In genomic region chr7:117048114-117048853, GRCh38 we compare ENCODE assay signal across 1 cellular context.
TF ChIP-seq lines count a peak whose summit lies in the region.

No MANE protein-coding gene starts in this region.

TF ChIP-seq in K562, 482 proteins besides CTCF, POLR2A, EP300 and RAD21 (continued from another document and continues in another):
- TF ChIP-seq ZNF699 (CRISPR knock-in tag; IDR thresholded peaks at IDR 0.05; ENCODE audit: insufficient replicate concordance) (no peak), ZBTB5 (IDR thresholded peaks at IDR 0.05) (no peak), SREBF2 (CRISPR knock-in tag; IDR thresholded peaks at IDR 0.05) (no peak), RBM14 (IDR thresholded peaks at IDR 0.05; ENCODE audit: borderline replicate concordance, insufficient read depth, low read depth, low read length) (no peak), E2F4 (CRISPR knock-in tag; IDR thresholded peaks at IDR 0.05; ENCODE audit: low read depth) (no peak), SP1 (CRISPR knock-in tag; IDR thresholded peaks at IDR 0.05) (no peak), UBTF (IDR thresholded peaks at IDR 0.05; ENCODE audit: borderline replicate concordance in 1 of 2, low read depth in 2 of 2, low read length in 2 of 2) (no peak), ID3 (CRISPR knock-in tag; IDR thresholded peaks at IDR 0.05) (no peak), ID3 (tag; IDR thresholded peaks at IDR 0.05) (no peak), TAF7 (tag; IDR thresholded peaks at IDR 0.05) (no peak), SMAD1 (IDR thresholded peaks at IDR 0.05; ENCODE audit: low read depth, low read length, partially characterized antibody) (no peak), SFPQ (IDR thresholded peaks at IDR 0.05; ENCODE audit: low read depth, low read length) (no peak), JUN (IDR thresholded peaks at IDR 0.05; ENCODE audit: borderline replicate concordance, low read depth, low read length) (no peak), JUN (CRISPR knock-in tag; IDR thresholded peaks at IDR 0.05; ENCODE audit: borderline replicate concordance) (no peak), SAP30 (IDR thresholded peaks at IDR 0.05; ENCODE audit: borderline replicate concordance, insufficient read depth, low read depth, low read length, poor library complexity, severe bottlenecking) (no peak), TRIM24 (IDR thresholded peaks at IDR 0.05) (no peak), MLLT1 (IDR thresholded peaks at IDR 0.05) (0 out of 4 replicates have a peak, but pooled peaks of 1 of the 2 experiments have one; percentile 23), HDAC2 (IDR thresholded peaks at IDR 0.05) (0 out of 2 replicates have a peak, but pooled peaks have one; percentile 16), ZNF449 (CRISPR knock-in tag; IDR thresholded peaks at IDR 0.05) (no peak), MTA2 (IDR thresholded peaks at IDR 0.05; ENCODE audit: low read depth) (no peak), ELF2 (CRISPR knock-in tag; IDR thresholded peaks at IDR 0.05) (no peak), SMARCA5 (IDR thresholded peaks at IDR 0.05) (no peak), TCF3 (CRISPR knock-in tag; IDR thresholded peaks at IDR 0.05) (peak; percentile 29; the same call in 1 of the 2 replicates), HNRNPLL (IDR thresholded peaks at IDR 0.05; ENCODE audit: low read depth, low read length, poor library complexity, severe bottlenecking) (no peak), SMAD4 (CRISPR knock-in tag; conservative IDR thresholded peaks at IDR 0.05) (0 out of 2 replicates have a peak, but pooled peaks have one; percentile 20), KLF1 (tag; IDR thresholded peaks at IDR 0.05) (no peak), SOX6 (IDR thresholded peaks at IDR 0.05) (peak; percentile 92), POLR3G (IDR thresholded peaks at IDR 0.05; ENCODE audit: extremely low read depth, insufficient read length, insufficient replicate concordance) (no peak), MYNN (IDR thresholded peaks at IDR 0.05) (no peak), MYNN (CRISPR knock-in tag; IDR thresholded peaks at IDR 0.05) (no peak), CBX3 (IDR thresholded peaks at IDR 0.05; ENCODE audit: borderline replicate concordance in 1 of 2, low read length in 2 of 2) (no peak), NRF1 (conservative IDR thresholded peaks at IDR 0.05 in 1 of 2, IDR thresholded peaks at IDR 0.05 in 1 of 2) (no peak), TAL1 (IDR thresholded peaks at IDR 0.05) (0 out of 2 replicates have a peak, but pooled peaks have one; percentile 15), PCBP1 (IDR thresholded peaks at IDR 0.05; ENCODE audit: low read depth, low read length, poor library complexity, severe bottlenecking) (no peak), TRIM25 (IDR thresholded peaks at IDR 0.05; ENCODE audit: borderline replicate concordance) (no peak), RAD51 (IDR thresholded peaks at IDR 0.05; ENCODE audit: borderline replicate concordance, low read depth) (no peak), IFI16 (CRISPR knock-in tag; IDR thresholded peaks at IDR 0.05) (no peak), CAMTA2 (CRISPR knock-in tag; conservative IDR thresholded peaks at IDR 0.05) (no peak), TEAD4 (IDR thresholded peaks at IDR 0.05; ENCODE audit: low read length) (peak; percentile 72; the same call in 1 of the 2 replicates), TEAD4 (CRISPR knock-in tag; IDR thresholded peaks at IDR 0.05; ENCODE audit: borderline replicate concordance) (no peak), MNT (conservative IDR thresholded peaks at IDR 0.05) (no peak), PHF8 (IDR thresholded peaks at IDR 0.05; ENCODE audit: borderline replicate concordance, low read length) (no peak), PRPF4 (IDR thresholded peaks at IDR 0.05; ENCODE audit: insufficient read depth, low read depth, low read length, poor library complexity, severe bottlenecking) (no peak), ZBTB1 (CRISPR knock-in tag; IDR thresholded peaks at IDR 0.05; ENCODE audit: borderline replicate concordance, low read depth) (no peak), ATF3 (IDR thresholded peaks at IDR 0.05) (no peak), ATF3 (CRISPR knock-in tag; conservative IDR thresholded peaks at IDR 0.05) (no peak; the same call in 1 of the 2 replicates), ELF4 (CRISPR knock-in tag; IDR thresholded peaks at IDR 0.05) (no peak), FOXO4 (CRISPR knock-in tag; IDR thresholded peaks at IDR 0.05) (no peak), PTRF (tag; IDR thresholded peaks at IDR 0.05) (0 out of 2 replicates have a peak, but pooled peaks have one; percentile 14), CREBBP (IDR thresholded peaks at IDR 0.05; ENCODE audit: low read depth, low read length) (no peak)
